13 cellular contexts compared by ENCODE assay signal in genomic region chr11:114243461-114244372, GRCh38. TPM values are rescaled to one million over a fixed set of nuclear protein-coding genes. Genes with fewer than 3 reads are reported as not detected.
A peak's percentile ranks its signal among the peaks of the same experiment; 100 is the strongest.
DNase-seq lines count a peak whose midpoint lies in the region; ATAC-seq lines count a peak whose summit lies in the region.
"Had no signal": no experiment of that assay in that cellular context is flagged by ENCODE, and none has a peak within 500 bp of the region (broad histone marks: within the 10 kb centered on the region; RNA-seq: fewer than 3 reads in every experiment).

No MANE protein-coding gene starts in this region.

- no peaks in the 10 kb centered on the region for H3K4me1 Mint-ChIP-seq in stimulated activated naive B cell treated with anti-CD40 and anti-IgM and Interleukin-4, amounts not matched to agents 10 μg/mL and 1 μg/mL and 100 μg/mL, for 72 hours
- H3K4me1 Mint-ChIP-seq: activated B cell treated with CpG ODN at 0.5 μM for 24 hours had no signal

- DNase-seq in NCI-H1105 treated with DMSO at 0.1 percent for 48 hours (lab: John Stamatoyannopoulos, UW) = peak; percentile 95
- peak; percentile 61 for DNase-seq in NCI-H748 treated with DMSO at 0.1 percent for 48 hours (lab: John Stamatoyannopoulos, UW)
- DNase-seq in Right ventricle myocardium inferior (ENCODE audit: missing footprints) = no peak
- DNase-seq in putamen (ENCODE audit: low spot score) = peak; percentile 50
- no peak for DNase-seq in middle frontal gyrus (ENCODE audit: extremely low spot score, low spot score)
- no peak for DNase-seq in stimulated activated naive B cell treated with anti-CD40 and anti-IgM and Interleukin-4, amounts not matched to agents 10 μg/mL and 1 μg/mL and 100 μg/mL, for 72 hours
- DNase-seq in AG08395 (ENCODE audit: low spot score) = no peak
- DNase-seq: activated B cell treated with CpG ODN at 0.5 μM for 24 hours, Calu3, kidney glomerular epithelial cell had no signal

- no peaks in the 10 kb centered on the region for H3K9me3 Mint-ChIP-seq in stimulated activated naive B cell treated with anti-CD40 and anti-IgM and Interleukin-4, amounts not matched to agents 10 μg/mL and 1 μg/mL and 100 μg/mL, for 72 hours
- H3K9me3 Mint-ChIP-seq: activated B cell treated with CpG ODN at 0.5 μM for 24 hours, type B pancreatic cell had no signal

- peak; percentile 55 for ATAC-seq in Right ventricle myocardium inferior
- no peak for ATAC-seq in HG03520 (IDR thresholded peaks at IDR 0.05; ENCODE audit: unreplicated experiment)
- ATAC-seq in stimulated activated naive B cell treated with anti-CD40 and anti-IgM and Interleukin-4, amounts not matched to agents 10 μg/mL and 1 μg/mL and 100 μg/mL, for 72 hours (replicated peaks) = no peak
- ATAC-seq: GM12878 had no signal

- no peak overlapping the region for H3K27ac Mint-ChIP-seq in stimulated activated naive B cell treated with anti-CD40 and anti-IgM and Interleukin-4, amounts not matched to agents 10 μg/mL and 1 μg/mL and 100 μg/mL, for 72 hours
- H3K27ac Mint-ChIP-seq: activated B cell treated with CpG ODN at 0.5 μM for 24 hours, type B pancreatic cell had no signal

- no peaks in the 10 kb centered on the region for H3K36me3 Mint-ChIP-seq in stimulated activated naive B cell treated with anti-CD40 and anti-IgM and Interleukin-4, amounts not matched to agents 10 μg/mL and 1 μg/mL and 100 μg/mL, for 72 hours

- intact Hi-C loops in Right ventricle myocardium inferior (cut with DNase I) = no loop called here

- H3K4me3 Mint-ChIP-seq in stimulated activated naive B cell treated with anti-CD40 and anti-IgM and Interleukin-4, amounts not matched to agents 10 μg/mL and 1 μg/mL and 100 μg/mL, for 72 hours = no peak overlapping the region
- H3K4me3 Mint-ChIP-seq: activated B cell treated with CpG ODN at 0.5 μM for 24 hours, type B pancreatic cell had no signal

- H3K27me3 Mint-ChIP-seq in stimulated activated naive B cell treated with anti-CD40 and anti-IgM and Interleukin-4, amounts not matched to agents 10 μg/mL and 1 μg/mL and 100 μg/mL, for 72 hours = no peaks in the 10 kb centered on the region
- H3K27me3 Mint-ChIP-seq: activated B cell treated with CpG ODN at 0.5 μM for 24 hours had no signal

RNA-seq across cellular contexts. Expression of gene NNMT, which starts 52.5 kb away (rescaled TPM):
- 44.0 TPM for total RNA-seq in Right ventricle myocardium inferior
- total RNA-seq: activated B cell treated with CpG ODN at 0.5 μM for 24 hours, GM12878 had no signal

Comparison
In these comparisons a context has a peak if more than half of its experiments do, and no peak if none do; other contexts are left out.
1. DNase-seq: peak in NCI-H1105 treated with DMSO at 0.1 percent for 48 hours (single experiment), NCI-H748 treated with DMSO at 0.1 percent for 48 hours (single experiment) and putamen (single experiment); none in Right ventricle myocardium inferior (single experiment), middle frontal gyrus (single experiment), stimulated activated naive B cell treated with anti-CD40 and anti-IgM and Interleukin-4, amounts not matched to agents 10 μg/mL and 1 μg/mL and 100 μg/mL, for 72 hours (single experiment) and AG08395 (single experiment).